In genomic region chr11:73141309-73142127, GRCh38 we compare ENCODE assay signal across 8 cellular contexts. TPM values are rescaled to one million over a fixed set of nuclear protein-coding genes. Genes with fewer than 3 reads are reported as not detected.
DNase-seq lines count a peak whose midpoint lies in the region; ATAC-seq and TF ChIP-seq lines count a peak whose summit lies in the region.

No MANE protein-coding gene starts in this region.

- peak overlapping the region; percentile 93 to 97 (median 95) for H3K27ac Mint-ChIP-seq in CD8-positive, alpha-beta memory T cell

- no peaks in the 10 kb centered on the region for H3K9me3 ChIP-seq in CD8-positive, alpha-beta memory T cell (ENCODE audit: low read length)
- H3K9me3 ChIP-seq in SK-N-MC (ENCODE audit: low read depth, low read length) = no peaks in the 10 kb centered on the region
- H3K9me3 ChIP-seq in right atrium auricular region = no peaks in the 10 kb centered on the region

- peak overlapping the region; percentile 85 for H3K4me3 ChIP-seq in CD8-positive, alpha-beta memory T cell (ENCODE audit: low read length)
- peak overlapping the region; percentile 96 for H3K4me3 ChIP-seq in SK-N-MC
- peak overlapping the region; percentile 91 to 95 for H3K4me3 ChIP-seq in right atrium auricular region

- DNase-seq in CD8-positive, alpha-beta memory T cell = peak; percentile 40 to 66 (median 61)
- DNase-seq in HT-29 (ENCODE audit: low spot score) (peak; percentile 65), SK-N-MC (ENCODE audit: low read depth, low spot score) (no peak), amniotic stem cell (lab: John Stamatoyannopoulos, UW) (peak; percentile 28), right atrium auricular region (ENCODE audit: low spot score) (peak; percentile 74), putamen (ENCODE audit: low spot score) (peak; percentile 66), NCI-H2196 treated with DMSO at 0.1 percent for 48 hours (lab: John Stamatoyannopoulos, UW; ENCODE audit: unreplicated experiment) (no peak)

- H3K4me1 Mint-ChIP-seq in CD8-positive, alpha-beta memory T cell = peaks cover 41 to 56% (median 56%) of the 10 kb centered on the region in 3 donors

- H3K27me3 Mint-ChIP-seq in CD8-positive, alpha-beta memory T cell = peaks cover 0 to 7% of the 10 kb centered on the region in 2 donors

- CTCF ChIA-PET in CD8-positive, alpha-beta memory T cell (lab: Charles Lee) = interaction anchor here (0.7 to 3.2 kb wide), 11 partner anchors 8 to 349 kb away, joined by 3 to 29 read pairs (median 5); no protein-coding TSS in a partner anchor

- POLR2A ChIA-PET in CD8-positive, alpha-beta memory T cell (lab: Charles Lee) = interaction anchor here (0.6 to 0.8 kb wide), 2 partner anchors 36 to 73 kb away, joined by 3 to 8 read pairs; no protein-coding TSS in a partner anchor

- H3K27ac ChIP-seq in CD8-positive, alpha-beta memory T cell (ENCODE audit: low read depth, low read length) = peak overlapping the region; percentile 88
- H3K27ac ChIP-seq in SK-N-MC (peak overlapping the region; percentile 91), right atrium auricular region (peak overlapping the region; percentile 96 to 98)

- H3K9me3 Mint-ChIP-seq in CD8-positive, alpha-beta memory T cell = peaks cover 0 to 3% (median 0%) of the 10 kb centered on the region in 5 donors

- no peaks in the 10 kb centered on the region for H3K27me3 ChIP-seq in CD8-positive, alpha-beta memory T cell (ENCODE audit: insufficient read depth, low read length, poor library complexity, severe bottlenecking)
- no peaks in the 10 kb centered on the region for H3K27me3 ChIP-seq in right atrium auricular region

- H3K36me3 ChIP-seq in CD8-positive, alpha-beta memory T cell (ENCODE audit: insufficient read depth, low read length) = no peaks in the 10 kb centered on the region
- peaks cover 30% of the 10 kb centered on the region for H3K36me3 ChIP-seq in SK-N-MC (ENCODE audit: insufficient read depth, low read length)
- peaks cover 10% of the 10 kb centered on the region for H3K36me3 ChIP-seq in right atrium auricular region

- peaks cover 32% of the 10 kb centered on the region for H3K4me1 ChIP-seq in CD8-positive, alpha-beta memory T cell (ENCODE audit: insufficient read depth, low read length)
- H3K4me1 ChIP-seq in right atrium auricular region = peaks cover 0 to 56% of the 10 kb centered on the region in 2 donors

- peak overlapping the region; percentile 91 for H3K9ac ChIP-seq in SK-N-MC (ENCODE audit: insufficient read length)

- no peak for TF ChIP-seq CTCF in right atrium auricular region (IDR thresholded peaks at IDR 0.05)

- ATAC-seq in GM19397 (IDR thresholded peaks at IDR 0.05; ENCODE audit: unreplicated experiment) = peak; percentile 38

- H3K36me3 Mint-ChIP-seq in CD8-positive, alpha-beta memory T cell = peaks cover 0 to 33% (median 3%) of the 10 kb centered on the region in 3 donors

- H3K4me3 Mint-ChIP-seq in CD8-positive, alpha-beta memory T cell = peak overlapping the region; percentile 86 to 99 (median 96)

RNA-seq across cellular contexts. Expression of gene FCHSD2, which starts 0.6 kb away (rescaled TPM):
- 10 to 100 TPM; 28.0 to 28.3 TPM for total RNA-seq in CD8-positive, alpha-beta memory T cell
- 21.2 TPM for polyA plus RNA-seq in CD8-positive, alpha-beta memory T cell
- 2.9 and 4.8 TPM in 2 replicates for total RNA-seq in HT-29 (2014; rRNA removed; shearing (Covaris generic))
- 10 to 100 TPM; 23.9 to 24.0 TPM for total RNA-seq in right atrium auricular region

Comparison
In these comparisons a context has a peak if more than half of its experiments do, and no peak if none do; other contexts are left out.
1. DNase-seq: peak in CD8-positive, alpha-beta memory T cell (5 of 5), HT-29 (single experiment), amniotic stem cell (single experiment), right atrium auricular region (single experiment) and putamen (single experiment); none in SK-N-MC (single experiment) and NCI-H2196 treated with DMSO at 0.1 percent for 48 hours (single experiment).
2. Peak in every context shown above with its lines, with median percentiles within 50 percentile points of each other: H3K27ac ChIP-seq and H3K4me3 ChIP-seq.